In the genomic region with DNA sequence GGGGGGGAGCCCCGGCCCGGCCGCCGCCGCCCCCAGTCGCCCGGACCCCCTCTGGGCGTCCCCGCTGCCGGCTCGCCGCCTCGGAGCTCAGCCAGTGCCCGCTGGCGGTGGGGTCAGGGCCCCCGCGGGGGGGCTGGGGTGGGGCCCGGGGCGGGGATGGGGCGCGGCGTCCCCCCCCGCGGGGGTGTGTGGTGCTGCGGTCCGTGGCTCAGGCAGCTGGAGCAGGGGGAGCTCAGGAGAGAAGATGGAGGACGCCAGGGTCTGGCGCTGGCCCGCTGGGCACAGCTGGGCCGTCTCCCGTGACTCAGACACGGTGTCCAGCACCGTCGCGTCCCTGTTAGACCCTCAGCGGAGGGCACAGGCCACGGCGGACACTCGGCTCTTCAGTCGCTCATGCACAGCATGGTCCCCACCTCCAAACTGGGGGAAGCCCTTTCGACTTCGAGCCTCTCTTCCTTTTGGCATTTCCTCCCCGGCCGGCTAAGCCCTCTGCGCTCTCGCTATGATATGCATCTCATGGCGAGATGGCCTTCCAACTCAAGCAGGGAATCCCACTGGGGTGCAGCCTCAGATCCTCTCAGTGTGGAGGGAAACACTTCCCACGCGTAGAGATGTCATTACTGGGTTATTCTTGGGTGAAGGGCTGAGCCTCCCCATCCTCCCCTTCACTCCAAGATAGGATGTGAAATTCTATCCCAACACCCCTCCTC, we compare ENCODE assay signal across 8 cellular contexts. TPM values are rescaled to one million over a fixed set of nuclear protein-coding genes. Genes with fewer than 3 reads are reported as not detected.
DNase-seq lines count a peak whose midpoint lies in the region; ATAC-seq and TF ChIP-seq lines count a peak whose summit lies in the region.

No MANE protein-coding gene starts in this region.

- H3K27ac ChIP-seq in SJSA1 (peak overlapping the region; percentile 91), rectal smooth muscle tissue (ENCODE audit: low read depth, low read length) (peak overlapping the region; percentile 98)

- H3K27ac Mint-ChIP-seq in IgD-negative memory B cell, result peak overlapping the region; percentile 88 to 96 (median 89)

- peak overlapping the region; percentile 82 for H3K4me3 ChIP-seq in SJSA1
- H3K4me3 ChIP-seq in astrocyte of the cerebellum (ENCODE audit: low read depth, low read length), result peak overlapping the region; percentile 74
- H3K4me3 ChIP-seq in rectal smooth muscle tissue (ENCODE audit: low read length), result peak overlapping the region; percentile 98

- no peaks in the 10 kb centered on the region for H3K27me3 ChIP-seq in SJSA1 (replicated peaks)
- no peaks in the 10 kb centered on the region for H3K27me3 ChIP-seq in rectal smooth muscle tissue (ENCODE audit: control insufficient read depth, insufficient read depth, low read length)

- no peaks in the 10 kb centered on the region for H3K27me3 Mint-ChIP-seq in IgD-negative memory B cell

- no peaks in the 10 kb centered on the region for H3K9me3 ChIP-seq in SJSA1 (replicated peaks)

- peaks cover 35 to 48% (median 39%) of the 10 kb centered on the region in 3 donors for H3K4me1 Mint-ChIP-seq in IgD-negative memory B cell

- in situ Hi-C loops in astrocyte of the cerebellum (cut with HindIII; ENCODE audit: low sequenced_read_pairs), result no loop called here

- H3K36me3 Mint-ChIP-seq in IgD-negative memory B cell, result peaks cover 2% of the 10 kb centered on the region

- peak; percentile 69 for ATAC-seq in GM21619 (IDR thresholded peaks at IDR 0.05; ENCODE audit: unreplicated experiment)

- H3K4me3 Mint-ChIP-seq in IgD-negative memory B cell, result peak overlapping the region; percentile 86 to 97 (median 93)

- no peaks in the 10 kb centered on the region for H3K9me3 Mint-ChIP-seq in IgD-negative memory B cell

- no peak for TF ChIP-seq CTCF in astrocyte of the cerebellum (IDR thresholded peaks at IDR 0.05; ENCODE audit: low read depth, low read length, missing control alignments)

- DNase-seq in GM03348 (ENCODE audit: low spot score) (peak; percentile 94), SJSA1 (ENCODE audit: low read depth in 1 of 2, low spot score in 2 of 2) (peak; percentile 85), astrocyte of the cerebellum (ENCODE audit: low read depth) (no peak), hepatic stellate cell (ENCODE audit: low spot score) (peak; percentile 88), NCI-H187 treated with DMSO at 0.1 percent for 48 hours (lab: John Stamatoyannopoulos, UW) (no peak)

- H3K4me1 ChIP-seq in SJSA1 (replicated peaks) (peaks cover 49% of the 10 kb centered on the region), rectal smooth muscle tissue (ENCODE audit: control insufficient read depth, insufficient read depth, low read length) (peaks cover 40% of the 10 kb centered on the region)

- H3K36me3 ChIP-seq in SJSA1 (peaks cover 52% of the 10 kb centered on the region), rectal smooth muscle tissue (ENCODE audit: control insufficient read depth, insufficient read depth, low read length) (no peaks in the 10 kb centered on the region)

- peak overlapping the region; percentile 54 for H3K9ac ChIP-seq in rectal smooth muscle tissue (ENCODE audit: low read length)

RNA-seq across cellular contexts. Expression of gene VEZF1, which starts 0.4 kb away (rescaled TPM):
- 38.3 TPM for polyA plus RNA-seq in IgD-negative memory B cell
- total RNA-seq in SJSA1 (2014; rRNA removed; shearing (Covaris generic)), result 50.7 and 116 TPM in 2 replicates

RNA-seq across cellular contexts. Expression of gene SRSF1, which starts 18.6 kb away (rescaled TPM):
- 57.3 TPM for polyA plus RNA-seq in IgD-negative memory B cell
- 535 and 581 TPM in 2 replicates for total RNA-seq in SJSA1 (2014; rRNA removed; shearing (Covaris generic))

RNA-seq across cellular contexts. Expression of gene CUEDC1, which starts 33.2 kb away (rescaled TPM):
- not detected for polyA plus RNA-seq in IgD-negative memory B cell
- 16.7 and 27.3 TPM in 2 replicates for total RNA-seq in SJSA1 (2014; rRNA removed; shearing (Covaris generic))

Comparison
In these comparisons a context has a peak if more than half of its experiments do, and no peak if none do; other contexts are left out.
1. DNase-seq: peak in GM03348 (single experiment), SJSA1 (2 of 2) and hepatic stellate cell (single experiment); none in astrocyte of the cerebellum (single experiment) and NCI-H187 treated with DMSO at 0.1 percent for 48 hours (single experiment).
2. Peak in every context shown above with its lines, with median percentiles within 50 percentile points of each other: H3K4me3 ChIP-seq.